8 cellular contexts compared by ENCODE assay signal in genomic region chr4:170853422-170854021, GRCh38.
DNase-seq lines count a peak whose midpoint lies in the region; TF ChIP-seq lines count a peak whose summit lies in the region.

No MANE protein-coding gene starts in this region.

- no CpG with 5 or more reads among the region's 8 CpGs for WGBS in iPS DF 6.9 (ENCODE audit: insufficient coverage, insufficient read length)

- H3K4me1 ChIP-seq in A673 (ENCODE audit: insufficient read depth, low read length, poor library complexity, severe bottlenecking) (no peaks in the 10 kb centered on the region), HAP-1 (no peaks in the 10 kb centered on the region), iPS DF 6.9 (ENCODE audit: control insufficient read depth, insufficient read depth, low read length) (no peaks in the 10 kb centered on the region), tibial artery (no peaks in the 10 kb centered on the region)

- intact Hi-C loops in A673 (cut with micrococcal nuclease; ENCODE audit: unreplicated experiment) (loop anchor here (1.0 to 5.0 kb wide), 3 partner anchors 265 to 711 kb away; no protein-coding TSS in a partner anchor), tibial artery (cut with DNase I; ENCODE audit: low total_unique reads) (no loop called here)

- in situ Hi-C loops in HAP-1 (cut with MboI; ENCODE audit: low sequenced_read_pairs): no loop called here

- H3K4me3 ChIP-seq in A673 (ENCODE audit: low read depth, low read length, poor library complexity, severe bottlenecking): no peak overlapping the region
- H3K4me3 ChIP-seq in GM06990 (replicated peaks; ENCODE audit: low read depth, low read length): no peak overlapping the region
- no peak overlapping the region for H3K4me3 ChIP-seq in HAP-1
- H3K4me3 ChIP-seq in LNCaP clone FGC (ENCODE audit: low read depth, low read length): no peak overlapping the region
- H3K4me3 ChIP-seq in iPS DF 6.9 (ENCODE audit: low read length): no peak overlapping the region
- no peak overlapping the region for H3K4me3 ChIP-seq in tibial artery

- no peaks in the 10 kb centered on the region for H3K36me3 ChIP-seq in A673 (ENCODE audit: insufficient read depth, low read length, poor library complexity, severe bottlenecking)
- no peaks in the 10 kb centered on the region for H3K36me3 ChIP-seq in GM06990 (ENCODE audit: control insufficient read depth, insufficient read depth, low read length)
- no peaks in the 10 kb centered on the region for H3K36me3 ChIP-seq in HAP-1 (replicated peaks)
- no peaks in the 10 kb centered on the region for H3K36me3 ChIP-seq in iPS DF 6.9 (ENCODE audit: control insufficient read depth, insufficient read depth, low read length)
- no peaks in the 10 kb centered on the region for H3K36me3 ChIP-seq in tibial artery

- BruUV-seq in A673 (replicated peaks; lab: Mats Ljungman, UMichigan): no TSS peak

- H3K9me3 ChIP-seq in A673 (ENCODE audit: low read depth, low read length, poor library complexity, severe bottlenecking) (no peaks in the 10 kb centered on the region), HAP-1 (no peaks in the 10 kb centered on the region), iPS DF 6.9 (ENCODE audit: control insufficient read depth, insufficient read depth, low read length) (no peaks in the 10 kb centered on the region), tibial artery (no peaks in the 10 kb centered on the region)

- no peaks in the 10 kb centered on the region for H3K27me3 Mint-ChIP-seq in activated naive CD8-positive, alpha-beta T cell treated with anti-CD3 and anti-CD28 coated beads for 36 hours

- no peak overlapping the region for H3K27ac ChIP-seq in A673 (ENCODE audit: low read depth, low read length, poor library complexity, severe bottlenecking)
- H3K27ac ChIP-seq in iPS DF 6.9 (ENCODE audit: low read length): no peak overlapping the region
- H3K27ac ChIP-seq in tibial artery: no peak overlapping the region

- H3K27me3 ChIP-seq in A673 (replicated peaks; ENCODE audit: insufficient read depth, low read depth, low read length, poor library complexity): no peaks in the 10 kb centered on the region
- H3K27me3 ChIP-seq in GM06990 (replicated peaks; ENCODE audit: control insufficient read depth, insufficient read depth, low read length): no peaks in the 10 kb centered on the region
- H3K27me3 ChIP-seq in HAP-1 (ENCODE audit: low read depth): no peaks in the 10 kb centered on the region
- H3K27me3 ChIP-seq in iPS DF 6.9 (ENCODE audit: control insufficient read depth, insufficient read depth, low read length): no peaks in the 10 kb centered on the region
- no peaks in the 10 kb centered on the region for H3K27me3 ChIP-seq in tibial artery

- no peaks in the 10 kb centered on the region for H3K4me1 Mint-ChIP-seq in activated naive CD8-positive, alpha-beta T cell treated with anti-CD3 and anti-CD28 coated beads for 36 hours

- peak; percentile 68 for DNase-seq in A673 (ENCODE audit: low spot score)
- peak; percentile 13 for DNase-seq in GM06990 (ENCODE audit: extremely low read depth, insufficient read length)
- peak; percentile 53 to 71 for DNase-seq in HAP-1 (ENCODE audit: low spot score in 2 of 2)
- DNase-seq in LNCaP clone FGC (ENCODE audit: low read depth): peak; percentile 38
- peak; percentile 18 for DNase-seq in activated naive CD8-positive, alpha-beta T cell treated with anti-CD3 and anti-CD28 coated beads for 36 hours
- DNase-seq in iPS DF 6.9 (ENCODE audit: low read depth, low spot score): peak; percentile 31
- peak in 1 of 2 donors; percentile 55 for DNase-seq in tibial artery
- DNase-seq in NCI-H1105 treated with DMSO at 0.1 percent for 48 hours (lab: John Stamatoyannopoulos, UW): no peak

- no peak overlapping the region for H3K4me3 Mint-ChIP-seq in activated naive CD8-positive, alpha-beta T cell treated with anti-CD3 and anti-CD28 coated beads for 36 hours

- no peak overlapping the region for H3K27ac Mint-ChIP-seq in activated naive CD8-positive, alpha-beta T cell treated with anti-CD3 and anti-CD28 coated beads for 36 hours

- TF ChIP-seq CTCF in A673 (conservative IDR thresholded peaks at IDR 0.05; ENCODE audit: low read depth, low read length) (peak; percentile 92), GM06990 (IDR thresholded peaks at IDR 0.05; ENCODE audit: insufficient read depth, low read length, poor library complexity, severe bottlenecking) (peak; percentile 86), LNCaP clone FGC (IDR thresholded peaks at IDR 0.05; ENCODE audit: control insufficient read depth, extremely low read depth, insufficient read depth) (peak; percentile 88), tibial artery (IDR thresholded peaks at IDR 0.05) (peak; percentile 44 to 64)

- POLR2A ChIA-PET in A673 (lab: Charles Lee; ENCODE audit: low non-redundant PET): no interaction called here

- CTCF ChIA-PET in A673 (lab: Charles Lee): no interaction called here

- peaks cover 3% of the 10 kb centered on the region for H3K9me3 Mint-ChIP-seq in activated naive CD8-positive, alpha-beta T cell treated with anti-CD3 and anti-CD28 coated beads for 36 hours

- no peaks in the 10 kb centered on the region for H3K36me3 Mint-ChIP-seq in activated naive CD8-positive, alpha-beta T cell treated with anti-CD3 and anti-CD28 coated beads for 36 hours
